In genomic region chr3:126307083-126307482, GRCh38 we compare ENCODE assay signal across 23 cellular contexts. TPM values are rescaled to one million over a fixed set of nuclear protein-coding genes. Genes with fewer than 3 reads are reported as not detected.
"Had no signal": no experiment of that assay in that cellular context is flagged by ENCODE, and none has a peak within 500 bp of the region (broad histone marks: within the 10 kb centered on the region; RNA-seq: fewer than 3 reads in every experiment).

No MANE protein-coding gene starts in this region.

- ATAC-seq: activated CD4-positive, CD25-positive, alpha-beta regulatory T cell treated with anti-CD3 and anti-CD28 coated beads, Interleukin-2, amount 50 U/mL, for 24 hours; activated naive CD4-positive, alpha-beta T cell treated with anti-CD3 and anti-CD28 coated beads, Interleukin-2, amount 50 U/mL, for 72 hours; esophagus mucosa; foreskin keratinocyte; mucosa of descending colon; stimulated activated effector memory CD8-positive, alpha-beta T cell treated with anti-CD3 and anti-CD28 coated beads, Interleukin-12 subunit alpha, Interleukin-12 subunit beta, amount 100 ng/mL, for 72 hours; stimulated activated naive CD8-positive, alpha-beta T cell treated with anti-CD3 and anti-CD28 coated beads, Interleukin-15, amount 100 ng/mL, for 72 hours; upper lobe of right lung had no signal

- H3K4me1 ChIP-seq: breast epithelium, foreskin keratinocyte, left ventricle myocardium inferior, neural progenitor cell, right lobe of liver, upper lobe of right lung had no signal

- H3K36me3 ChIP-seq: breast epithelium, left ventricle myocardium inferior, neural progenitor cell, right lobe of liver, upper lobe of right lung, WERI-Rb-1 had no signal

- H2AFZ ChIP-seq: neural progenitor cell had no signal

- H3K4me3 ChIP-seq: breast epithelium, left ventricle myocardium inferior, lung, mucosa of descending colon, neural progenitor cell, right lobe of liver, upper lobe of right lung had no signal

- H3K9ac ChIP-seq: neural progenitor cell had no signal

- H3K9me3 ChIP-seq: right lobe of liver, upper lobe of right lung had no signal

- H3K27ac ChIP-seq: breast epithelium, foreskin keratinocyte, left ventricle myocardium inferior, neural progenitor cell, right lobe of liver, upper lobe of right lung, WERI-Rb-1 had no signal

- H3K4me2 ChIP-seq: neural progenitor cell had no signal

- H3K27me3 ChIP-seq: breast epithelium, neural progenitor cell, right lobe of liver, upper lobe of right lung had no signal

- DNase-seq: activated CD4-positive, alpha-beta memory T cell treated with anti-CD3 and anti-CD28 coated beads, Interleukin-2, amount 10 ng/mL, durations not matched to agents 7 days and 5 days; activated CD4-positive, alpha-beta T cell treated with anti-CD3 and anti-CD28 coated beads for 48 hours; activated T-cell treated with anti-CD3 and anti-CD28 coated beads, Interleukin-2, amount 50 U/mL, for 48 hours; central memory CD4-positive, alpha-beta T cell; endodermal cell; foreskin keratinocyte; left ventricle myocardium inferior; mesendoderm; mucosa of descending colon; right lobe of liver; stimulated activated CD4-positive, alpha-beta T cell treated with anti-CD3 and anti-CD28 coated beads, Interleukin-4, amount 100 ng/mL, for 24 hours; stimulated activated naive CD8-positive, alpha-beta T cell treated with anti-CD3 and anti-CD28 coated beads, Interleukin-15, amount 100 ng/mL, for 72 hours; substantia nigra; T-helper 9 cell; upper lobe of right lung; WERI-Rb-1 had no signal

RNA-seq across cellular contexts. Expression of gene KLF15, which starts 50.1 kb away (rescaled TPM):
- total RNA-seq: activated CD4-positive, alpha-beta memory T cell treated with anti-CD3 and anti-CD28 coated beads, Interleukin-2, amount 10 ng/mL, durations not matched to agents 7 days and 5 days had no signal
- polyA plus RNA-seq: foreskin keratinocyte had no signal
